In the genomic region with DNA sequence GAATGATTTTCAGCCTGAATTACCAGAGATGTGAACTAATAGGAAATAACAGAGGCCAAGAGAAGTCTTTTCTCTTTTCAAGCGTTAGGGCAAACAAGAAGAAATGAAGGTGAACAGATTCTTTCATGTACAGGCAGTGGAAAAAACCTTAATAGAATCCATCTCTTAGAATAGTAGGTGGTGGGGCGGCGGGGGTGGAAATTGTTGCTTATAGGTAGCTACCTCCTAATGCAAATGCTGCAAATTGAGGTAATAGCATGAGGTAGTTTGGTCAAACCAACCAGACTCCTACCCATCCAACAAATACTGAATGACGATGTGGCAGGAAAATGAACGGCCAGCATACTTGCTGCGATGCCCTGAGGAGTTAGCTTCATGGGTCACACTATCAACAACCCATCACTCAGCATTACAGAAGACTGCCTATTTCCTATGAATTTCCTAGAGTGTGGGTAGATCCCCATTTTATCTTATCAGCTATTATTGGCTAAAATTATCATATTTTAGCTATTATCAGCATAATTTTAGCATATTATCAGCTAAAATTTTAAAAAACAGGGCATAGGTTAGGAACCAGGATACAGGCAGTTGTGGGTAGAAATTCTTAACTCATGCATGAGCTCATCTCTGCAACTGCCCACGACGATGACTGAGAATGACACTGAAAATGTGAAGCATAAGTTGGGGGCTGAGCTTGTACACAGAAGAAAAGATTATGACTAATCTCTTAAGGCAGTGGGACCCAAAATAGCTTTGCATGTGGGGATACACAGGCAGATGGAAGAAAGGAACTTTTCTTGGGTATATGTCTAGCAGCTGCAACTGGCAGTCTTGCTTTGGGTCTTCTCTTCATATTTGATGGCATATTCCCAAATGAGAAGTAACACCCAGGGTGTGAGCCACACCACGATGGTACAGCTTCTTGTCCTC, we compare ENCODE assay signal across 8 cellular contexts.
DNase-seq lines count a peak whose midpoint lies in the region; ATAC-seq and TF ChIP-seq lines count a peak whose summit lies in the region.

No MANE protein-coding gene starts in this region.

- TF ChIP-seq CTCF in fibroblast of pulmonary artery (IDR thresholded peaks at IDR 0.05; ENCODE audit: low read length, missing control alignments) (no peak), endodermal cell (conservative IDR thresholded peaks at IDR 0.05) (no peak)

- no peaks in the 10 kb centered on the region for H3K4me1 ChIP-seq in endodermal cell (ENCODE audit: control insufficient read depth, insufficient read depth, low read length)

- H3K36me3 ChIP-seq in endodermal cell (ENCODE audit: control insufficient read depth, insufficient read depth, low read length), result no peaks in the 10 kb centered on the region

- H3K36me3 Mint-ChIP-seq in endodermal cell (ENCODE audit: low read depth), result peaks cover 3% of the 10 kb centered on the region

- ATAC-seq in GM21515 (IDR thresholded peaks at IDR 0.05; ENCODE audit: unreplicated experiment) (peak; percentile 62), GM21528 (IDR thresholded peaks at IDR 0.05; ENCODE audit: low FRiP score, unreplicated experiment) (no peak)

- H3K4me1 Mint-ChIP-seq in endodermal cell, result no peaks in the 10 kb centered on the region

- no peaks in the 10 kb centered on the region for H3K27me3 ChIP-seq in endodermal cell (ENCODE audit: control insufficient read depth, insufficient read depth, low read length, poor library complexity, severe bottlenecking)

- DNase-seq in GM03348 (ENCODE audit: low spot score) (peak; percentile 39), HT1080 (ENCODE audit: low read depth) (peak; percentile 85), fibroblast of pulmonary artery (ENCODE audit: low read depth) (peak; percentile 42), NCI-H1436 treated with DMSO at 0.1 percent for 48 hours (lab: John Stamatoyannopoulos, UW) (no peak), endodermal cell (no peak), HPDE6-E6E7 (ENCODE audit: extremely low spot score) (no peak)

- no peaks in the 10 kb centered on the region for H3K9me3 Mint-ChIP-seq in endodermal cell

- H3K9me3 ChIP-seq in endodermal cell (ENCODE audit: control insufficient read depth, low read length), result no peaks in the 10 kb centered on the region

- no peak overlapping the region for H3K4me3 ChIP-seq in fibroblast of pulmonary artery (replicated peaks; ENCODE audit: low read depth, low read length)
- H3K4me3 ChIP-seq in endodermal cell (ENCODE audit: low read length), result no peak overlapping the region

- H3K9ac ChIP-seq in endodermal cell (ENCODE audit: extremely low read depth, low read length, poor library complexity, severe bottlenecking), result no peak overlapping the region

- WGBS in endodermal cell (ENCODE audit: insufficient coverage in 1 of 2, insufficient read length in 1 of 2), 2 experiments, result 90 to 97% methylated on average over 4 to 9 of the region's 9 CpGs

- H3K27me3 Mint-ChIP-seq in endodermal cell (ENCODE audit: insufficient read depth), result no peaks in the 10 kb centered on the region

- no peak overlapping the region for H3K4me3 Mint-ChIP-seq in endodermal cell

- H3K27ac Mint-ChIP-seq in endodermal cell, result no peak overlapping the region

- H3K27ac ChIP-seq in endodermal cell (ENCODE audit: low read depth, low read length), result no peak overlapping the region

Comparison
In these comparisons a context has a peak if more than half of its experiments do, and no peak if none do; other contexts are left out.
1. DNase-seq: peak in GM03348 (single experiment), HT1080 (single experiment) and fibroblast of pulmonary artery (single experiment); none in NCI-H1436 treated with DMSO at 0.1 percent for 48 hours (single experiment), endodermal cell (single experiment) and HPDE6-E6E7 (single experiment).